ENCODE assay signal across 9 cellular contexts in genomic region chr1:215076312-215076711, GRCh38. TPM values are rescaled to one million over a fixed set of nuclear protein-coding genes. Genes with fewer than 3 reads are reported as not detected.
DNase-seq lines count a peak whose midpoint lies in the region; ATAC-seq and TF ChIP-seq lines count a peak whose summit lies in the region.
"Had no signal": no experiment of that assay in that cellular context is flagged by ENCODE, and none has a peak within 500 bp of the region (broad histone marks: within the 10 kb centered on the region; RNA-seq: fewer than 3 reads in every experiment).

No MANE protein-coding gene starts in this region.

- H3K27ac ChIP-seq in mammary epithelial cell (ENCODE audit: insufficient read depth, low read depth, low read length) = no peak overlapping the region

- H3K4me1 Mint-ChIP-seq in effector memory CD8-positive, alpha-beta T cell (ENCODE audit: low read depth in 2 of 2) = no peaks in the 10 kb centered on the region

- CTCF ChIA-PET in mammary epithelial cell (lab: Charles Lee; ENCODE audit: low non-redundant PET) = interaction anchor here (1.1 kb wide), 2 partner anchors 105 to 267 kb away, joined by 3 to 5 read pairs; no protein-coding TSS in a partner anchor

- in situ Hi-C loops in KBM-7 (cut with MboI; ENCODE audit: low pct_unique_long_range_greater_than_20kb, low sequenced_read_pairs) (no loop called here), mammary epithelial cell (cut with MboI; ENCODE audit: low sequenced_read_pairs in 2 of 2) (no loop called here)

- no peaks in the 10 kb centered on the region for H3K27me3 ChIP-seq in mammary epithelial cell (ENCODE audit: insufficient read depth, low read length)

- BruUV-seq in mammary epithelial cell (replicated peaks; lab: Mats Ljungman, UMichigan) = no TSS peak

- H3K4me3 ChIP-seq in mammary epithelial cell (replicated peaks in 1 of 3; ENCODE audit: insufficient read depth in 1 of 3, low read depth in 2 of 3, low read length in 3 of 3) = no peak overlapping the region

- no peak overlapping the region for H3K27ac Mint-ChIP-seq in effector memory CD8-positive, alpha-beta T cell
- H3K27ac Mint-ChIP-seq: dendritic cell treated with granulocyte-macrophage colony-stimulating factor and Interleukin-4, amounts not matched to agents 40 ng/mL and 50 ng/mL, for 4 days had no signal

- intact Hi-C loops in mammary epithelial cell (cut with micrococcal nuclease) = loop anchor here (1.0 kb wide), 2 partner anchors 267 to 415 kb away; no protein-coding TSS in a partner anchor

- H4K20me1 ChIP-seq in mammary epithelial cell (ENCODE audit: insufficient read depth, low read length) = no peaks in the 10 kb centered on the region

- no peaks in the 10 kb centered on the region for H3K36me3 Mint-ChIP-seq in effector memory CD8-positive, alpha-beta T cell (ENCODE audit: insufficient read depth)

- no peak overlapping the region for H2AFZ ChIP-seq in mammary epithelial cell (ENCODE audit: low read depth, low read length)

- H3K4me1 ChIP-seq in mammary epithelial cell (ENCODE audit: insufficient read depth, low read length) = no peaks in the 10 kb centered on the region

- no peaks in the 10 kb centered on the region for H3K9me3 ChIP-seq in mammary epithelial cell (replicated peaks; ENCODE audit: insufficient read depth, low read length)

- H3K4me3 Mint-ChIP-seq in effector memory CD8-positive, alpha-beta T cell = no peak overlapping the region
- H3K4me3 Mint-ChIP-seq: dendritic cell treated with granulocyte-macrophage colony-stimulating factor and Interleukin-4, amounts not matched to agents 40 ng/mL and 50 ng/mL, for 4 days had no signal

- H3K4me2 ChIP-seq in mammary epithelial cell (ENCODE audit: insufficient read depth, low read depth, low read length) = no peak overlapping the region

- peak; percentile 89 for ATAC-seq in GM18868 (IDR thresholded peaks at IDR 0.05; ENCODE audit: unreplicated experiment)
- no peak for ATAC-seq in effector memory CD8-positive, alpha-beta T cell (replicated peaks)

- TF ChIP-seq CTCF in AG09319 (IDR thresholded peaks at IDR 0.05; ENCODE audit: low read depth, low read length) (peak; percentile 30), mammary epithelial cell (conservative IDR thresholded peaks at IDR 0.05 in 1 of 2, IDR thresholded peaks at IDR 0.05 in 1 of 2; ENCODE audit: extremely low read depth in 1 of 2, insufficient read depth in 1 of 2, low read depth in 1 of 2, low read length in 2 of 2) (peak; percentile 49 to 72)

- H3K9ac ChIP-seq in mammary epithelial cell (ENCODE audit: insufficient read depth, low read length) = no peak overlapping the region

- no peak for DNase-seq in AG09319 (ENCODE audit: extremely low read depth, low read depth)
- DNase-seq in KBM-7 = peak; percentile 4
- peak; percentile 50 for DNase-seq in mammary epithelial cell
- DNase-seq in LoVo (ENCODE audit: low spot score) = no peak
- no peak for DNase-seq in NCI-H524 treated with DMSO at 0.1 percent for 48 hours (lab: John Stamatoyannopoulos, UW)
- no peak for DNase-seq in mesenteric fat pad (ENCODE audit: low spot score)
- DNase-seq in effector memory CD8-positive, alpha-beta T cell = no peak

- dilution Hi-C loops in mammary epithelial cell (cut with HindIII; ENCODE audit: low sequenced_read_pairs) = no loop called here

- no peaks in the 10 kb centered on the region for H3K36me3 ChIP-seq in mammary epithelial cell (ENCODE audit: insufficient read depth, low read length)

- no peaks in the 10 kb centered on the region for H3K79me2 ChIP-seq in mammary epithelial cell (ENCODE audit: insufficient read depth, low read length)

- H3K9me3 Mint-ChIP-seq in effector memory CD8-positive, alpha-beta T cell = peaks cover 12 to 18% of the 10 kb centered on the region in 2 donors
- H3K9me3 Mint-ChIP-seq: dendritic cell treated with granulocyte-macrophage colony-stimulating factor and Interleukin-4, amounts not matched to agents 40 ng/mL and 50 ng/mL, for 4 days had no signal

- H3K27me3 Mint-ChIP-seq in effector memory CD8-positive, alpha-beta T cell = peaks cover 5 to 6% of the 10 kb centered on the region in 2 donors

RNA-seq across cellular contexts. Expression of gene KCNK2, which starts 6.2 kb away (rescaled TPM):
- total RNA-seq in mammary epithelial cell (under 1 TPM in 1 of 2 donors, not detected in 1; 0.67 TPM), mesenteric fat pad (0.26 TPM)
- 0.05 TPM for polyA plus RNA-seq in mammary epithelial cell
- not detected for polyA minus RNA-seq in mammary epithelial cell

Comparison
In these comparisons a context has a peak if more than half of its experiments do, and no peak if none do; other contexts are left out.
1. DNase-seq: peak in KBM-7 (single experiment) and mammary epithelial cell (single experiment); none in AG09319 (single experiment), LoVo (single experiment), NCI-H524 treated with DMSO at 0.1 percent for 48 hours (single experiment), mesenteric fat pad (single experiment) and effector memory CD8-positive, alpha-beta T cell (0 of 3).